1 cellular context compared by ENCODE assay signal in the genomic region with DNA sequence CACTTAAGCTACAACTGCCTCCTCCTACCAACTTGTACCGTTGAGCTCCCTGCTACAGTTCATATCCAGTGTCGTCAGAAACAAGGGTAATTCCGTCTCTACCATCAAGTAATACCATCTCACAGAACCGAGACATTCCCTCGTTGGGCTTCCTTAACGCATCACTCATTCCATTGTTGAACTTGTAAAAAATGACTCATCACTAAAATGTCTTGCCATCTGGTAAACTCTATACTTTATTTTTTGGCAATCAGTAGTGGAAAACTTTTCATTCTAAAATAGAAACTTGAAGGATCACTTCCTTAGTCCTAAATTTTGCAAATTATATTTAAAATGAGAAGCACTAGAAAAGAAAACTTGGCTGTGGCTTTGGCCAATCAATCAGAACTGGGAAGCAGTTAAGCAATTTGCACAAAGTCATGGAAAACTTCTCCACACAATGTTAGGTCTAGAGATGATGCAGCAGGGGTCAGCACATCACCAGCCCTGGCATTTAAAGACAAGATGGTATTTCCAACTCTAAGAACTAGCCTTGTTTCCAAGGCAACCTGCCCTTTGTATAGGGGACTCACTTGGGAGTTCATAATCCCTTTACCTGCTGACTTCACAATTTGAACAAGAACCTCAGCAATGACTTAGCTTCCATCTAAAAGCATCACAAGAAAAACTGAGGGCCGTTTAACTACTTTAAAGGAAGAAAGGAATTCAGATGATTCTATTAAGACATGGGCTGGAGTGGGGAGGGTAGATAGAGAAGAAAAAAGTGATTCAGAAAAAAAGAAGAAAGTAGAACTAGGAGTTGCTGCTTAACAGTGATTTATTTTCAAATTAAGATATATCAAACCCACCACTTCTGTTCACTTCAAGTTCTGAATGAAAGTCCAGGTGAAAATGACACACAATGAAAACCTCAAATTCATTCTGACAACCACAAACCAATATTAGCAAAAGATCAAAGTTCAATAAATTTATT.
TF ChIP-seq lines count a peak whose summit lies in the region.

No MANE protein-coding gene starts in this region.

TF ChIP-seq in SK-N-SH treated with all-trans-retinoic acid at 6 μM for 48 hours, 23 proteins besides CTCF, POLR2A, EP300 and RAD21 (continued from another document):
- no peak for TF ChIP-seq GLIS3 (CRISPR knock-in tag; IDR thresholded peaks at IDR 0.05)
- TF ChIP-seq ESRRG (CRISPR knock-in tag; IDR thresholded peaks at IDR 0.05): no peak
- TF ChIP-seq BACH2 (CRISPR knock-in tag; IDR thresholded peaks at IDR 0.05; ENCODE audit: borderline replicate concordance): no peak
- TF ChIP-seq, protein P1, sequence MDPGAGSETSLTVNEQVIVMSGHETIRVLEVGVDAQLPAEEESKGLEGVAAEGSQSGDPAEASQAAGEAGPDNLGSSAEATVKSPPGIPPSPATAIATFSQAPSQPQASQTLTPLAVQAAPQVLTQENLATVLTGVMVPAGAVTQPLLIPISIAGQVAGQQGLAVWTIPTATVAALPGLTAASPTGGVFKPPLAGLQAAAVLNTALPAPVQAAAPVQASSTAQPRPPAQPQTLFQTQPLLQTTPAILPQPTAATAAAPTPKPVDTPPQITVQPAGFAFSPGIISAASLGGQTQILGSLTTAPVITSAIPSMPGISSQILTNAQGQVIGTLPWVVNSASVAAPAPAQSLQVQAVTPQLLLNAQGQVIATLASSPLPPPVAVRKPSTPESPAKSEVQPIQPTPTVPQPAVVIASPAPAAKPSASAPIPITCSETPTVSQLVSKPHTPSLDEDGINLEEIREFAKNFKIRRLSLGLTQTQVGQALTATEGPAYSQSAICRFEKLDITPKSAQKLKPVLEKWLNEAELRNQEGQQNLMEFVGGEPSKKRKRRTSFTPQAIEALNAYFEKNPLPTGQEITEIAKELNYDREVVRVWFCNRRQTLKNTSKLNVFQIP (CRISPR knock-in tag; IDR thresholded peaks at IDR 0.05; ENCODE audit: borderline replicate concordance, low read depth): no peak
- TF ChIP-seq ZNF70 (CRISPR knock-in tag; IDR thresholded peaks at IDR 0.05): no peak
TF ChIP-seq in SK-N-SH treated with all-trans-retinoic acid at 6 μM for 48 hours: peak in this region for 8.
